ENCODE assay signal across 8 cellular contexts in genomic region chr4:184343400-184344177, GRCh38.
A peak's percentile ranks its signal among the peaks of the same experiment; 100 is the strongest.
DNase-seq lines count a peak whose midpoint lies in the region; ATAC-seq, FAIRE-seq and TF ChIP-seq lines count a peak whose summit lies in the region.

No MANE protein-coding gene starts in this region.

- peak overlapping the region; percentile 92 for H3K27ac ChIP-seq in right cardiac atrium (ENCODE audit: low read length)

- H3K4me3 ChIP-seq in HAP-1 (peak overlapping the region; percentile 46), astrocyte of the cerebellum (ENCODE audit: low read depth, low read length) (peak overlapping the region; percentile 68), right cardiac atrium (ENCODE audit: low read length) (peak overlapping the region; percentile 94)

- TF ChIP-seq CTCF in astrocyte of the cerebellum (IDR thresholded peaks at IDR 0.05; ENCODE audit: low read depth, low read length, missing control alignments), result no peak

- H3K36me3 ChIP-seq in HAP-1 (replicated peaks), result no peaks in the 10 kb centered on the region

- peak; percentile 80 to 85 for ATAC-seq in right cardiac atrium

- no peaks in the 10 kb centered on the region for H3K27me3 ChIP-seq in HAP-1 (ENCODE audit: low read depth)
- no peaks in the 10 kb centered on the region for H3K27me3 ChIP-seq in right cardiac atrium (ENCODE audit: control insufficient read depth, insufficient read depth)

- intact Hi-C loops in right cardiac atrium (cut with DNase I), result no loop called here
- intact Hi-C loops in posterior cingulate gyrus (cut with DNase I), result loop anchor here (5.0 to 10.0 kb wide), 4 partner anchors 56 to 194 kb away; partner anchors contain the start of gene IRF2

- WGBS in right cardiac atrium, result 3% methylated on average over 20 of the region's 20 CpGs

- H3K9me3 ChIP-seq in HAP-1 (no peaks in the 10 kb centered on the region), right cardiac atrium (ENCODE audit: control insufficient read depth, low read length) (no peaks in the 10 kb centered on the region)

- in situ Hi-C loops in HAP-1 (cut with MboI; ENCODE audit: low sequenced_read_pairs) (no loop called here), astrocyte of the cerebellum (cut with HindIII; ENCODE audit: low sequenced_read_pairs) (no loop called here)

- H3K4me1 ChIP-seq in HAP-1 (peaks cover 22% of the 10 kb centered on the region), right cardiac atrium (ENCODE audit: control insufficient read depth, insufficient read depth, low read length) (peaks cover 22% of the 10 kb centered on the region)

- DNase-seq in ELF-1 (ENCODE audit: low read depth, low spot score) (peak; percentile 74), HAP-1 (ENCODE audit: low spot score in 2 of 2) (peak; percentile 66 to 78), NCI-H1092 (lab: John Stamatoyannopoulos, UW) (peak; percentile 64), SW 1271 (lab: John Stamatoyannopoulos, UW) (peak; percentile 14 to 52), astrocyte of the cerebellum (ENCODE audit: low read depth) (peak; percentile 48), right cardiac atrium (peak; percentile 62 to 83 (median 82)), posterior cingulate gyrus (peak; percentile 60 to 96 (median 79)), RCC 7860 (ENCODE audit: low spot score) (no peak)

- no peak for FAIRE-seq in RCC 7860 (lab: Jason Lieb, UNC)
